8 cellular contexts compared by ENCODE assay signal in the genomic region with DNA sequence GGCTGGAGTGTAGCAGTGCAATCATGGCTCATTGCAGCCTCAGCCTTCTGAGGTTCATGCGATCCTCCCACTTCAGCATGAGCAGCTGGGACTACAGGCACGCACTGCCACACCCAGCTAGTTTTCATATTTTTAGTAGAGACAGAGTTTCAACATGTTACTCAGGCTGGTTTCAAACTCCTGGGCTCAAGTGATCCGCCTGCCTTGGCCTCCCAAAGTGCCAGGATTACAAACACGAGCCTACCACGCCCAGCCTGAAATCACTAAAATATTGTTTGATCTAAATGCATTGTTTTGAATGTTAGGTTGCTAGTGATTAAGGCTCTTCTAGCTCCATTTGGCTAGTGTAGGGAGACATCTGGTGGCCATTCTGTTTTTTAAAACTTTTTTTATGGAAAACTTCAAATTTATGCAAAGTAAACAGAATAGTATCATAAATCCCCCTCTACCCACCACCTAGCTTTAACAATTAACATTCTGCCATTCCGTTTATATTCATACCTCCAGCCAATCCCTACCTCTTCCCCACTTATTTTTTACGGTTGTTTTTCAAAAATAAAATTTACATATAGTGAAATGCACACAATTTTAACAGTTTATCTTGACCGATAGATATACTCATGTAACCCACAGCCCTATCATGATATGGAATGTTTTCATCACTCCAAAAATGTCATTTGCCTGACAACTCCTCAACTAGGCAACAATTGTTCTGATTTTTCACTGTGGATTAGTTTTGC. TPM values are rescaled to one million over a fixed set of nuclear protein-coding genes. Genes with fewer than 3 reads are reported as not detected.
DNase-seq lines count a peak whose midpoint lies in the region; ATAC-seq, FAIRE-seq and TF ChIP-seq lines count a peak whose summit lies in the region.

No MANE protein-coding gene starts in this region.

- TF ChIP-seq CTCF in C4-2B (conservative IDR thresholded peaks at IDR 0.05) (peak; percentile 68), bronchial epithelial cell (IDR thresholded peaks at IDR 0.05; ENCODE audit: insufficient read depth, low read length, severe bottlenecking) (peak; percentile 48), left lung (IDR thresholded peaks at IDR 0.05) (peak in 1 of 2 donors; percentile 28)

- no peaks in the 10 kb centered on the region for H3K9me3 ChIP-seq in left lung

- H3K27me3 ChIP-seq in bronchial epithelial cell (ENCODE audit: control insufficient read depth, insufficient read depth, low read length) (peaks cover 2% of the 10 kb centered on the region), left lung (no peaks in the 10 kb centered on the region)

- ATAC-seq in left lung (peak; percentile 89), GM21528 (IDR thresholded peaks at IDR 0.05; ENCODE audit: low FRiP score, unreplicated experiment) (no peak), GM19463 (IDR thresholded peaks at IDR 0.05; ENCODE audit: unreplicated experiment) (no peak), HG02885 (IDR thresholded peaks at IDR 0.05; ENCODE audit: poor library complexity, unreplicated experiment) (no peak)

- no peak for TF ChIP-seq POLR2A in H54 (IDR thresholded peaks at IDR 0.05; ENCODE audit: low read depth, low read length)

- peaks cover 0 to 6% of the 10 kb centered on the region in 2 donors for H3K4me1 ChIP-seq in left lung

- H3K36me3 ChIP-seq in bronchial epithelial cell (ENCODE audit: control insufficient read depth, insufficient read depth, low read length) (no peaks in the 10 kb centered on the region), left lung (no peaks in the 10 kb centered on the region)

- H3K27ac ChIP-seq in C4-2B (peak overlapping the region; percentile 35; the same call in 1 of the 2 replicates), left lung (no peak overlapping the region)

- peak; percentile 19 for DNase-seq in H54 (ENCODE audit: insufficient read length, low spot score)
- peak; percentile 13 for DNase-seq in NCI-H524 treated with DMSO at 0.1 percent for 48 hours (lab: John Stamatoyannopoulos, UW)
- DNase-seq in bronchial epithelial cell (ENCODE audit: low read depth), result peak; percentile 65
- no peak for DNase-seq in left lung

- no peak overlapping the region for H3K4me3 ChIP-seq in bronchial epithelial cell (ENCODE audit: low read depth, low read length)
- no peak overlapping the region for H3K4me3 ChIP-seq in left lung

- intact Hi-C loops in left lung (cut with DNase I), result loop anchor here in 1 of 2 donors (5.0 to 10.0 kb wide), 2 partner anchors 118 to 271 kb away; a partner anchor contains a TSS

- FAIRE-seq in H54 (lab: Jason Lieb, UNC) (no peak), bronchial epithelial cell (lab: Jason Lieb, UNC) (no peak)

RNA-seq across cellular contexts. Expression of a gene that starts 37.8 kb away (rescaled TPM):
- total RNA-seq in bronchial epithelial cell (0.13 TPM in 1 of 2 replicates, not detected in the other), left lung (under 1 TPM; 0.20 to 0.31 TPM)

Comparison
In these comparisons a context has a peak if more than half of its experiments do, and no peak if none do; other contexts are left out.
1. DNase-seq: peak in H54 (single experiment), NCI-H524 treated with DMSO at 0.1 percent for 48 hours (single experiment) and bronchial epithelial cell (single experiment); none in left lung (0 of 2).